In the genomic region with DNA sequence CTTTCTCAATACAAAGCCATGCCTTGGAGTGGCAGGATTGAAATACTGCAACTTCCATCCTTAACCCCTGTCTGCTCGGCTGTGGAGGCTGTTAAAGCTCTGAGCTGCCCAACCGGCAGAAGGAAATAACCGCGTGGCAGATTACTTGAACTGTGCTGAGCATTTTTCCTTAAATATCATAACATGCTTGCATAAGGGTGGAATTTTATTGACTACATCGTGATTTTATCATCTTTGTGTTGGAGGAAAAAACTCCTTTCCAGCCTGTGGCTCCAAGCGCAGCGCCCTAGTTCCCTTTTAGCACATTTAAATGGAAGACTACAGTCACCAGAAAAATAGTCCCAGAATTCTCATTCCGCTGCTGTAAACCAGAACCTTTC, we compare ENCODE assay signal across 10 cellular contexts. TPM values are rescaled to one million over a fixed set of nuclear protein-coding genes. Genes with fewer than 3 reads are reported as not detected.
DNase-seq lines count a peak whose midpoint lies in the region; TF ChIP-seq lines count a peak whose summit lies in the region.
"Had no signal": no experiment of that assay in that cellular context is flagged by ENCODE, and none has a peak within 500 bp of the region (broad histone marks: within the 10 kb centered on the region; RNA-seq: fewer than 3 reads in every experiment).

No MANE protein-coding gene starts in this region.

- intact Hi-C loops in breast epithelium (cut with DNase I; ENCODE audit: low total_unique reads): no loop called here
- intact Hi-C loops in MCF 10A (cut with micrococcal nuclease): no loop called here

- H3K4me3 ChIP-seq in breast epithelium: peak overlapping the region in 2 of 3 donors; percentile 47 to 59
- H3K4me3 ChIP-seq in suprapubic skin: peak overlapping the region; percentile 67

- H3K4me1 ChIP-seq in breast epithelium (peaks cover 0 to 5% of the 10 kb centered on the region in 2 donors), suprapubic skin (peaks cover 44% of the 10 kb centered on the region)

- TF ChIP-seq CTCF in breast epithelium (IDR thresholded peaks at IDR 0.05): no peak
- no peak for TF ChIP-seq CTCF in MCF 10A (IDR thresholded peaks at IDR 0.05; ENCODE audit: unreplicated experiment)
- no peak for TF ChIP-seq CTCF in chondrocyte (IDR thresholded peaks at IDR 0.05)
- no peak for TF ChIP-seq CTCF in suprapubic skin (IDR thresholded peaks at IDR 0.05)

- DNase-seq in breast epithelium (ENCODE audit: low spot score in 2 of 2) (no peak), MCF 10A (ENCODE audit: unreplicated experiment) (no peak), chondrocyte (ENCODE audit: low spot score) (no peak), kidney tubule cell (ENCODE audit: low spot score) (peak; percentile 38), suprapubic skin (ENCODE audit: low spot score in 2 of 2) (no peak), ureter (ENCODE audit: low spot score) (no peak), UCSD-AML1 (lab: John Stamatoyannopoulos, UW; ENCODE audit: unreplicated experiment) (no peak)
- DNase-seq in activated CD4-positive, CD25-positive, alpha-beta regulatory T cell treated with anti-CD3 and anti-CD28 coated beads, Interleukin-2, amount 50 U/mL, for 72 hours: no peak
- DNase-seq: effector memory CD4-positive, alpha-beta T cell; stimulated activated CD4-positive, alpha-beta T cell treated with anti-CD3 and anti-CD28 coated beads, Interleukin-4, amount 100 ng/mL, for 24 hours had no signal

- no peaks in the 10 kb centered on the region for H3K36me3 ChIP-seq in breast epithelium
- H3K36me3 ChIP-seq in suprapubic skin: no peaks in the 10 kb centered on the region

- BruUV-seq in MCF 10A (replicated peaks; lab: Mats Ljungman, UMichigan): no TSS peak

- H3K4me1 Mint-ChIP-seq in MCF 10A (ENCODE audit: insufficient read depth, unreplicated experiment) (peaks cover 17% of the 10 kb centered on the region), chondrocyte (ENCODE audit: low read depth) (peaks cover 33% of the 10 kb centered on the region)

- no peak for TF ChIP-seq EP300 in suprapubic skin (IDR thresholded peaks at IDR 0.05)

- H3K9me3 Mint-ChIP-seq in MCF 10A (ENCODE audit: unreplicated experiment): no peaks in the 10 kb centered on the region
- no peaks in the 10 kb centered on the region for H3K9me3 Mint-ChIP-seq in chondrocyte (ENCODE audit: low read depth)

- H3K27ac ChIP-seq in breast epithelium (no peak overlapping the region), suprapubic skin (peak overlapping the region; percentile 81)

- H3K27me3 ChIP-seq in breast epithelium (peaks cover 7 to 16% of the 10 kb centered on the region in 2 donors), suprapubic skin (peaks cover 28% of the 10 kb centered on the region)

- H3K36me3 Mint-ChIP-seq in MCF 10A (ENCODE audit: insufficient read depth, unreplicated experiment): no peaks in the 10 kb centered on the region
- no peaks in the 10 kb centered on the region for H3K36me3 Mint-ChIP-seq in chondrocyte (ENCODE audit: low read depth)

- CTCF ChIA-PET in MCF 10A (lab: Yijun Ruan, JAX): no interaction called here

- 33% methylated on average over 8 of the region's 8 CpGs for WGBS in suprapubic skin

- H3K9me3 ChIP-seq in breast epithelium (no peaks in the 10 kb centered on the region), suprapubic skin (no peaks in the 10 kb centered on the region)

- no peak overlapping the region for H3K4me3 Mint-ChIP-seq in MCF 10A (ENCODE audit: unreplicated experiment)
- H3K4me3 Mint-ChIP-seq in chondrocyte (ENCODE audit: unreplicated experiment): peak overlapping the region; percentile 44

- no peaks in the 10 kb centered on the region for H3K27me3 Mint-ChIP-seq in MCF 10A (ENCODE audit: insufficient read depth, unreplicated experiment)
- H3K27me3 Mint-ChIP-seq in chondrocyte (ENCODE audit: low read depth): peaks cover 42% of the 10 kb centered on the region

- POLR2A ChIA-PET in MCF 10A (lab: Yijun Ruan, JAX): no interaction called here

- TF ChIP-seq POLR2A in breast epithelium (IDR thresholded peaks at IDR 0.05): no peak
- TF ChIP-seq POLR2A in suprapubic skin (IDR thresholded peaks at IDR 0.05): no peak

- H3K27ac Mint-ChIP-seq in MCF 10A (ENCODE audit: low read depth, unreplicated experiment): no peak overlapping the region
- no peak overlapping the region for H3K27ac Mint-ChIP-seq in chondrocyte (ENCODE audit: unreplicated experiment)

RNA-seq across cellular contexts. Expression of gene SHC3, which starts 1.6 kb away (rescaled TPM):
- total RNA-seq in breast epithelium: 1 to 10 TPM; 1.0 to 6.7 (median 2.3) TPM
- 0.02 and 0.32 TPM in 2 replicates for total RNA-seq in MCF 10A (2022)
- 0.10 to 0.64 TPM (median 0.30 TPM) in 3 replicates for total RNA-seq in chondrocyte
- 1 to 10 TPM; 1.7 to 6.0 (median 3.2) TPM for total RNA-seq in suprapubic skin
- 4.7 TPM for total RNA-seq in ureter
